In genomic region chr19:46685189-46685588, GRCh38 we compare ENCODE assay signal across 22 cellular contexts. TPM values are rescaled to one million over a fixed set of nuclear protein-coding genes. Genes with fewer than 3 reads are reported as not detected.
DNase-seq lines count a peak whose midpoint lies in the region; ATAC-seq lines count a peak whose summit lies in the region.
"Had no signal": no experiment of that assay in that cellular context is flagged by ENCODE, and none has a peak within 500 bp of the region (broad histone marks: within the 10 kb centered on the region; RNA-seq: fewer than 3 reads in every experiment).

No MANE protein-coding gene starts in this region.

- peaks cover 64% of the 10 kb centered on the region for H3K36me3 Mint-ChIP-seq in activated CD4-positive, alpha-beta memory T cell treated with anti-CD3 and anti-CD28 coated beads, Interleukin-2, amount 10 ng/mL, durations not matched to agents 7 days and 5 days (ENCODE audit: low read depth)
- H3K36me3 Mint-ChIP-seq in activated CD4-positive, alpha-beta memory T cell treated with anti-CD3 and anti-CD28 coated beads for 36 hours, result peaks cover 30% of the 10 kb centered on the region
- no peaks in the 10 kb centered on the region for H3K36me3 Mint-ChIP-seq in activated naive CD8-positive, alpha-beta T cell
- H3K36me3 Mint-ChIP-seq in activated naive CD8-positive, alpha-beta T cell treated with anti-CD3 and anti-CD28 coated beads for 36 hours, result peaks cover 9% of the 10 kb centered on the region
- H3K36me3 Mint-ChIP-seq in activated T-helper 17 cell treated with anti-CD3 and anti-CD28 coated beads, Interleukin-2, amount 50 U/mL, for 72 hours (ENCODE audit: low read depth), result peaks cover 100% of the 10 kb centered on the region
- H3K36me3 Mint-ChIP-seq in stimulated activated effector memory CD8-positive, alpha-beta T cell treated with anti-CD3 and anti-CD28 coated beads, Interleukin-12 subunit alpha, Interleukin-12 subunit beta, amount 100 ng/mL, for 72 hours, result peaks cover 100% of the 10 kb centered on the region

- peaks cover 1% of the 10 kb centered on the region for H3K4me1 Mint-ChIP-seq in activated CD4-positive, alpha-beta memory T cell treated with anti-CD3 and anti-CD28 coated beads, Interleukin-2, amount 10 ng/mL, durations not matched to agents 7 days and 5 days
- H3K4me1 Mint-ChIP-seq in activated CD4-positive, alpha-beta memory T cell treated with anti-CD3 and anti-CD28 coated beads for 36 hours (ENCODE audit: low read depth), result no peaks in the 10 kb centered on the region
- no peaks in the 10 kb centered on the region for H3K4me1 Mint-ChIP-seq in activated naive CD8-positive, alpha-beta T cell (ENCODE audit: low read depth)
- no peaks in the 10 kb centered on the region for H3K4me1 Mint-ChIP-seq in activated naive CD8-positive, alpha-beta T cell treated with anti-CD3 and anti-CD28 coated beads for 36 hours
- H3K4me1 Mint-ChIP-seq in activated T-helper 17 cell treated with anti-CD3 and anti-CD28 coated beads, Interleukin-2, amount 50 U/mL, for 72 hours, result peaks cover under 1% of the 10 kb centered on the region
- H3K4me1 Mint-ChIP-seq in stimulated activated effector memory CD8-positive, alpha-beta T cell treated with anti-CD3 and anti-CD28 coated beads, Interleukin-12 subunit alpha, Interleukin-12 subunit beta, amount 100 ng/mL, for 72 hours, result no peaks in the 10 kb centered on the region

- H3K9me3 Mint-ChIP-seq in activated CD4-positive, alpha-beta memory T cell treated with anti-CD3 and anti-CD28 coated beads, Interleukin-2, amount 10 ng/mL, durations not matched to agents 7 days and 5 days, result no peaks in the 10 kb centered on the region
- H3K9me3 Mint-ChIP-seq in activated CD4-positive, alpha-beta memory T cell treated with anti-CD3 and anti-CD28 coated beads for 36 hours, result no peaks in the 10 kb centered on the region
- no peaks in the 10 kb centered on the region for H3K9me3 Mint-ChIP-seq in activated naive CD8-positive, alpha-beta T cell (ENCODE audit: low read depth)
- no peaks in the 10 kb centered on the region for H3K9me3 Mint-ChIP-seq in activated naive CD8-positive, alpha-beta T cell treated with anti-CD3 and anti-CD28 coated beads for 36 hours
- no peaks in the 10 kb centered on the region for H3K9me3 Mint-ChIP-seq in activated T-helper 17 cell treated with anti-CD3 and anti-CD28 coated beads, Interleukin-2, amount 50 U/mL, for 72 hours
- no peaks in the 10 kb centered on the region for H3K9me3 Mint-ChIP-seq in stimulated activated effector memory CD8-positive, alpha-beta T cell treated with anti-CD3 and anti-CD28 coated beads, Interleukin-12 subunit alpha, Interleukin-12 subunit beta, amount 100 ng/mL, for 72 hours
- H3K9me3 Mint-ChIP-seq: CD8-positive, alpha-beta T cell had no signal

- CTCF ChIA-PET in activated CD4-positive, alpha-beta memory T cell treated with anti-CD3 and anti-CD28 coated beads, Interleukin-2, amount 10 ng/mL, durations not matched to agents 7 days and 5 days (lab: Charles Lee), result interaction anchor here (0.7 to 1.4 kb wide), 2 partner anchors 18 to 69 kb away, joined by 3 read pairs; no protein-coding TSS in a partner anchor
- CTCF ChIA-PET in activated CD4-positive, alpha-beta memory T cell treated with anti-CD3 and anti-CD28 coated beads for 36 hours (lab: Charles Lee), result interaction anchor here (1.0 to 2.2 kb wide), 4 partner anchors 17 to 156 kb away, joined by 3 to 5 read pairs (median 4); no protein-coding TSS in a partner anchor

- H3K27me3 Mint-ChIP-seq in activated CD4-positive, alpha-beta memory T cell treated with anti-CD3 and anti-CD28 coated beads, Interleukin-2, amount 10 ng/mL, durations not matched to agents 7 days and 5 days, result no peaks in the 10 kb centered on the region
- H3K27me3 Mint-ChIP-seq in activated CD4-positive, alpha-beta memory T cell treated with anti-CD3 and anti-CD28 coated beads for 36 hours, result no peaks in the 10 kb centered on the region
- no peaks in the 10 kb centered on the region for H3K27me3 Mint-ChIP-seq in activated naive CD8-positive, alpha-beta T cell
- H3K27me3 Mint-ChIP-seq in activated naive CD8-positive, alpha-beta T cell treated with anti-CD3 and anti-CD28 coated beads for 36 hours, result no peaks in the 10 kb centered on the region
- no peaks in the 10 kb centered on the region for H3K27me3 Mint-ChIP-seq in activated T-helper 17 cell treated with anti-CD3 and anti-CD28 coated beads, Interleukin-2, amount 50 U/mL, for 72 hours

- intact Hi-C loops in activated CD4-positive, alpha-beta memory T cell treated with anti-CD3 and anti-CD28 coated beads for 36 hours (cut with micrococcal nuclease), result no loop called here

- no peak overlapping the region for H3K4me3 Mint-ChIP-seq in activated CD4-positive, alpha-beta memory T cell treated with anti-CD3 and anti-CD28 coated beads, Interleukin-2, amount 10 ng/mL, durations not matched to agents 7 days and 5 days
- H3K4me3 Mint-ChIP-seq in activated CD4-positive, alpha-beta memory T cell treated with anti-CD3 and anti-CD28 coated beads for 36 hours, result no peak overlapping the region
- no peak overlapping the region for H3K4me3 Mint-ChIP-seq in activated naive CD8-positive, alpha-beta T cell
- no peak overlapping the region for H3K4me3 Mint-ChIP-seq in activated naive CD8-positive, alpha-beta T cell treated with anti-CD3 and anti-CD28 coated beads for 36 hours
- H3K4me3 Mint-ChIP-seq in activated T-helper 17 cell treated with anti-CD3 and anti-CD28 coated beads, Interleukin-2, amount 50 U/mL, for 72 hours, result no peak overlapping the region
- no peak overlapping the region for H3K4me3 Mint-ChIP-seq in stimulated activated effector memory CD8-positive, alpha-beta T cell treated with anti-CD3 and anti-CD28 coated beads, Interleukin-12 subunit alpha, Interleukin-12 subunit beta, amount 100 ng/mL, for 72 hours
- H3K4me3 Mint-ChIP-seq: CD8-positive, alpha-beta T cell had no signal

- ATAC-seq in activated T-helper 17 cell treated with anti-CD3 and anti-CD28 coated beads, Interleukin-2, amount 50 U/mL, for 72 hours (replicated peaks), result no peak
- no peak for ATAC-seq in stimulated activated effector memory CD8-positive, alpha-beta T cell treated with anti-CD3 and anti-CD28 coated beads, Interleukin-12 subunit alpha, Interleukin-12 subunit beta, amount 100 ng/mL, for 72 hours
- no peak for ATAC-seq in HG03432 (IDR thresholded peaks at IDR 0.05; ENCODE audit: unreplicated experiment)
- ATAC-seq: CD8-positive, alpha-beta T cell; Panc1 had no signal

- POLR2A ChIA-PET in activated CD4-positive, alpha-beta memory T cell treated with anti-CD3 and anti-CD28 coated beads, Interleukin-2, amount 10 ng/mL, durations not matched to agents 7 days and 5 days (lab: Charles Lee), result no interaction called here
- POLR2A ChIA-PET in activated CD4-positive, alpha-beta memory T cell treated with anti-CD3 and anti-CD28 coated beads for 36 hours (lab: Charles Lee), result interaction anchor here (0.6 kb wide), 1 partner anchor 47 kb away, joined by 3 read pairs; no protein-coding TSS in a partner anchor

- no peak for DNase-seq in activated CD4-positive, alpha-beta memory T cell treated with anti-CD3 and anti-CD28 coated beads, Interleukin-2, amount 10 ng/mL, durations not matched to agents 7 days and 5 days
- no peak for DNase-seq in activated CD4-positive, alpha-beta memory T cell treated with anti-CD3 and anti-CD28 coated beads for 36 hours
- DNase-seq in activated naive CD8-positive, alpha-beta T cell treated with anti-CD3 and anti-CD28 coated beads for 36 hours, result no peak
- no peak for DNase-seq in stimulated activated effector memory CD8-positive, alpha-beta T cell treated with anti-CD3 and anti-CD28 coated beads, Interleukin-12 subunit alpha, Interleukin-12 subunit beta, amount 100 ng/mL, for 72 hours (ENCODE audit: low spot score in 2 of 2)
- DNase-seq in SW 1271 (lab: John Stamatoyannopoulos, UW), result no peak
- DNase-seq: ACHN; CD8-positive, alpha-beta T cell; DMS153; GOT3; HCEC 1CT; IMR-90; NCI-H1105 treated with DMSO at 0.1 percent for 48 hours; NCI-H2029 treated with DMSO at 0.1 percent for 48 hours; NCI-H226; NCI-H510A treated with DMSO at 0.1 percent for 48 hours; NCI-H748 treated with DMSO at 0.1 percent for 48 hours; NK-92 treated with Interleukin-12 subunit alpha and Interleukin-12 subunit beta, amount 100 ng/mL, for 24 hours; SJCRH30 had no signal

- H3K27ac Mint-ChIP-seq in activated CD4-positive, alpha-beta memory T cell treated with anti-CD3 and anti-CD28 coated beads, Interleukin-2, amount 10 ng/mL, durations not matched to agents 7 days and 5 days, result peak overlapping the region; percentile 26
- H3K27ac Mint-ChIP-seq in activated CD4-positive, alpha-beta memory T cell treated with anti-CD3 and anti-CD28 coated beads for 36 hours, result no peak overlapping the region
- peak overlapping the region; percentile 72 for H3K27ac Mint-ChIP-seq in activated naive CD8-positive, alpha-beta T cell
- H3K27ac Mint-ChIP-seq in activated naive CD8-positive, alpha-beta T cell treated with anti-CD3 and anti-CD28 coated beads for 36 hours, result no peak overlapping the region
- peak overlapping the region; percentile 84 for H3K27ac Mint-ChIP-seq in activated T-helper 17 cell treated with anti-CD3 and anti-CD28 coated beads, Interleukin-2, amount 50 U/mL, for 72 hours
- H3K27ac Mint-ChIP-seq in stimulated activated effector memory CD8-positive, alpha-beta T cell treated with anti-CD3 and anti-CD28 coated beads, Interleukin-12 subunit alpha, Interleukin-12 subunit beta, amount 100 ng/mL, for 72 hours, result peak overlapping the region; percentile 74

RNA-seq across cellular contexts. Expression of gene DACT3, which starts 24.2 kb away (rescaled TPM):
- under 1 TPM; 0.15 to 0.20 TPM for total RNA-seq in activated CD4-positive, alpha-beta memory T cell treated with anti-CD3 and anti-CD28 coated beads, Interleukin-2, amount 10 ng/mL, durations not matched to agents 7 days and 5 days
- total RNA-seq in activated CD4-positive, alpha-beta memory T cell treated with anti-CD3 and anti-CD28 coated beads for 36 hours, result 1 to 10 TPM; 2.8 to 3.0 TPM
- 1 to 10 TPM; 3.7 to 3.9 TPM for total RNA-seq in activated naive CD8-positive, alpha-beta T cell treated with anti-CD3 and anti-CD28 coated beads for 36 hours
- total RNA-seq in activated T-helper 17 cell treated with anti-CD3 and anti-CD28 coated beads, Interleukin-2, amount 50 U/mL, for 72 hours, result 1 to 10 TPM in 1 of 2 donors, under 1 TPM in 1; 0.09 to 5.4 TPM
- total RNA-seq: CD8-positive, alpha-beta T cell had no signal

RNA-seq across cellular contexts. Expression of gene PRKD2, which starts 31.7 kb away (rescaled TPM):
- 100 to 1,000 TPM; 167 to 177 TPM for total RNA-seq in activated CD4-positive, alpha-beta memory T cell treated with anti-CD3 and anti-CD28 coated beads, Interleukin-2, amount 10 ng/mL, durations not matched to agents 7 days and 5 days
- 10 to 100 TPM; 78.8 to 84.4 TPM for total RNA-seq in activated CD4-positive, alpha-beta memory T cell treated with anti-CD3 and anti-CD28 coated beads for 36 hours
- total RNA-seq in activated naive CD8-positive, alpha-beta T cell treated with anti-CD3 and anti-CD28 coated beads for 36 hours, result 10 to 100 TPM; 68.6 to 76.2 TPM
- total RNA-seq in activated T-helper 17 cell treated with anti-CD3 and anti-CD28 coated beads, Interleukin-2, amount 50 U/mL, for 72 hours, result 100 to 1,000 TPM in 1 of 2 donors, 10 to 100 TPM in 1; 75.0 to 103 TPM

RNA-seq across cellular contexts. Expression of gene GNG8, which starts 49.2 kb away (rescaled TPM):
- 1 to 10 TPM; 3.1 to 3.4 TPM for total RNA-seq in activated CD4-positive, alpha-beta memory T cell treated with anti-CD3 and anti-CD28 coated beads, Interleukin-2, amount 10 ng/mL, durations not matched to agents 7 days and 5 days
- total RNA-seq in activated CD4-positive, alpha-beta memory T cell treated with anti-CD3 and anti-CD28 coated beads for 36 hours, result 1 to 10 TPM; 9.5 TPM
- 10 to 100 TPM; 20.4 to 21.3 TPM for total RNA-seq in activated naive CD8-positive, alpha-beta T cell treated with anti-CD3 and anti-CD28 coated beads for 36 hours
- total RNA-seq in activated T-helper 17 cell treated with anti-CD3 and anti-CD28 coated beads, Interleukin-2, amount 50 U/mL, for 72 hours, result 1 to 10 TPM in 1 of 2 donors, not detected in 1; 9.6 TPM
- total RNA-seq: CD8-positive, alpha-beta T cell; IMR-90; SJCRH30 had no signal

Comparison
In these comparisons a context has a peak if more than half of its experiments do, and no peak if none do; other contexts are left out.
1. H3K27ac Mint-ChIP-seq: peak in activated CD4-positive, alpha-beta memory T cell treated with anti-CD3 and anti-CD28 coated beads, Interleukin-2, amount 10 ng/mL, durations not matched to agents 7 days and 5 days (single experiment), activated naive CD8-positive, alpha-beta T cell (single experiment), activated T-helper 17 cell treated with anti-CD3 and anti-CD28 coated beads, Interleukin-2, amount 50 U/mL, for 72 hours (single experiment) and stimulated activated effector memory CD8-positive, alpha-beta T cell treated with anti-CD3 and anti-CD28 coated beads, Interleukin-12 subunit alpha, Interleukin-12 subunit beta, amount 100 ng/mL, for 72 hours (single experiment); none in activated CD4-positive, alpha-beta memory T cell treated with anti-CD3 and anti-CD28 coated beads for 36 hours (single experiment) and activated naive CD8-positive, alpha-beta T cell treated with anti-CD3 and anti-CD28 coated beads for 36 hours (single experiment).